In genomic region chr4:183337349-183337748, GRCh38 we compare ENCODE assay signal across 1 cellular context.
TF ChIP-seq lines count a peak whose summit lies in the region.

No MANE protein-coding gene starts in this region.

TF ChIP-seq in HCT116, 20 proteins besides CTCF, POLR2A, EP300 and RAD21 (continued from another document):
- TF ChIP-seq ZFX (IDR thresholded peaks at IDR 0.05) (no peak), SRF (IDR thresholded peaks at IDR 0.05; ENCODE audit: low read depth) (no peak), ZNF274 (IDR thresholded peaks at IDR 0.05; ENCODE audit: low read depth, low read length) (no peak), POLR2AphosphoS5 (IDR thresholded peaks at IDR 0.05; ENCODE audit: low read depth, low read length) (no peak), YY1 (IDR thresholded peaks at IDR 0.05; ENCODE audit: extremely low read depth, insufficient replicate concordance, low read depth, low read length) (no peak), SP1 (IDR thresholded peaks at IDR 0.05; ENCODE audit: low read depth) (no peak)
